ENCODE assay signal across 19 cellular contexts in the genomic region with DNA sequence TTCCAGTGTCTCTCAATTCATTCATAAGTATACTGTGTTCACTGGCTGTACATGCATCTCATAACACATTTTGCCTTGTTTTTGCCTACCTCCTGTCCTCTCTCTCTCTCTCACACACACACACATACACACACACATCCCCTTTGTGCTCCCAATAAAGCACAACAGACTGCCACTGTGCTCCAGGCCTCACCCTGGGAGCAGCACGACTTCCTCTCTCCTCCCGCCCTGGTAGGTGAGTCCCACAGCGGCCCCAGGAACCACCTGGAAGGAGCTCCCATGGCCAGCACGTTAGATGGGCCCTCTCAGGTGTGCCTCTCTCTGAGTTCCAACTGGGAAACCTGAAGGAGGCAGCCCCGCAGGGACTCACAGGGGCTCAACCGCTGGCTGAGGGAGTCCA.
DNase-seq lines count a peak whose midpoint lies in the region; ATAC-seq and TF ChIP-seq lines count a peak whose summit lies in the region.
"Had no signal": no experiment of that assay in that cellular context is flagged by ENCODE, and none has a peak within 500 bp of the region (broad histone marks: within the 10 kb centered on the region; RNA-seq: fewer than 3 reads in every experiment).

No MANE protein-coding gene starts in this region.

- H3K9me3 ChIP-seq in H9 (ENCODE audit: control insufficient read depth, low read depth, low read length) = no peaks in the 10 kb centered on the region
- no peaks in the 10 kb centered on the region for H3K9me3 ChIP-seq in iPS-20b (ENCODE audit: insufficient read depth, low read depth, low read length)
- no peaks in the 10 kb centered on the region for H3K9me3 ChIP-seq in neuronal stem cell (replicated peaks in 1 of 2; ENCODE audit: control insufficient read depth in 2 of 2, insufficient read depth in 1 of 2, low read depth in 1 of 2, low read length in 2 of 2)
- H3K9me3 ChIP-seq: A549 had no signal

- H3K18ac ChIP-seq in H9 (ENCODE audit: insufficient read length, low read depth, low read length) = no peak overlapping the region
- H3K18ac ChIP-seq in neuronal stem cell (ENCODE audit: low read length) = peak overlapping the region; percentile 86

- H3K14ac ChIP-seq in H9 (ENCODE audit: insufficient read depth, low read length) (no peak overlapping the region), neuronal stem cell (ENCODE audit: low read length) (no peak overlapping the region)

- H2BK15ac ChIP-seq in H9 (ENCODE audit: low read depth, low read length) (no peak overlapping the region), neuronal stem cell (ENCODE audit: low read length) (no peak overlapping the region)

- H3K9me3 Mint-ChIP-seq in H9 (no peaks in the 10 kb centered on the region; a peak in 1 of 5 replicates), WTC11 (no peaks in the 10 kb centered on the region; the same call in 1 of the 2 replicates)
- H3K9me3 Mint-ChIP-seq: CD14-positive monocyte had no signal

- no peak overlapping the region for H2AFZ ChIP-seq in H9 (ENCODE audit: low read length)
- H2AFZ ChIP-seq in neuronal stem cell (ENCODE audit: low read length) = peak overlapping the region; percentile 75

- H2AK5ac ChIP-seq in H9 (ENCODE audit: insufficient read length, low read length) = no peak overlapping the region
- H2AK5ac ChIP-seq in neuronal stem cell (ENCODE audit: low read depth, low read length) = no peak overlapping the region

- peaks cover 6% of the 10 kb centered on the region in 2 experiments for H3K4me1 Mint-ChIP-seq in H9
- H3K4me1 Mint-ChIP-seq in WTC11 = peaks cover 6% of the 10 kb centered on the region

- H3K9ac ChIP-seq in H9 (ENCODE audit: extremely low read depth, insufficient read length, low read length) (no peak overlapping the region), iPS-20b (ENCODE audit: low read depth, low read length) (0 out of 2 replicates have a peak overlapping the region, but pooled peaks have one; percentile 18), neuronal stem cell (ENCODE audit: low read depth, low read length, poor library complexity) (no peak overlapping the region)
- H3K9ac ChIP-seq: KMS-11 had no signal

- no peak overlapping the region for H2BK5ac ChIP-seq in H9 (ENCODE audit: insufficient read length, low read length)
- no peak overlapping the region for H2BK5ac ChIP-seq in neuronal stem cell (ENCODE audit: low read length)

- H3T11ph ChIP-seq in H9 (ENCODE audit: low read length) = no peak overlapping the region

- peak; percentile 56 for DNase-seq in H9
- peak; percentile 31 for DNase-seq in WTC11 (ENCODE audit: low spot score)
- DNase-seq in neuronal stem cell (ENCODE audit: low spot score) = no peak
- no peak for DNase-seq in NCI-H1048 (lab: John Stamatoyannopoulos, UW)
- DNase-seq in stimulated activated CD4-positive, alpha-beta T cell treated with anti-CD3 and anti-CD28 coated beads, Interleukin-15, amount 100 ng/mL, for 24 hours = no peak
- DNase-seq in NCI-H2171 (lab: John Stamatoyannopoulos, UW) = no peak
- DNase-seq: COR-L47; HCEC 1CT; NCI-H1092; NCI-H345; NCI-H526; NK-92 treated with Interleukin-12 subunit alpha and Interleukin-12 subunit beta, amount 100 ng/mL, for 24 hours; SHP77 treated with DMSO at 0.1 percent for 48 hours had no signal

- no peaks in the 10 kb centered on the region for H3K27me3 ChIP-seq in H9 (ENCODE audit: insufficient read depth, low read length)
- no peaks in the 10 kb centered on the region for H3K27me3 ChIP-seq in iPS-20b (ENCODE audit: insufficient read depth, low read length)
- H3K27me3 ChIP-seq in neuronal stem cell (ENCODE audit: control insufficient read depth in 3 of 3, insufficient read depth in 3 of 3, low read depth in 1 of 3, low read length in 3 of 3) = no peaks in the 10 kb centered on the region

- H3K4me3 Mint-ChIP-seq in H9 = no peak overlapping the region
- H3K4me3 Mint-ChIP-seq in WTC11 = no peak overlapping the region
- H3K4me3 Mint-ChIP-seq: CD14-positive monocyte had no signal

- no peak overlapping the region for H3K4me2 ChIP-seq in H9 (ENCODE audit: insufficient read depth, insufficient read length, low read length)
- H3K4me2 ChIP-seq in neuronal stem cell (ENCODE audit: insufficient read depth, low read length, poor library complexity, severe bottlenecking) = no peak overlapping the region
- H3K4me2 ChIP-seq: A549, KMS-11 had no signal

- H2BK120ac ChIP-seq in H9 (ENCODE audit: low read depth, low read length, poor library complexity, severe bottlenecking) (no peak overlapping the region), neuronal stem cell (ENCODE audit: low read depth, low read length) (no peak overlapping the region)

- H3K27ac Mint-ChIP-seq in H9 (peak overlapping the region in 2 of 3 experiments; percentile 7 to 63; a peak in 5 of 7 replicates), WTC11 (peak overlapping the region; percentile 64; the same call in 1 of the 2 replicates)
- H3K27ac Mint-ChIP-seq: CD14-positive monocyte had no signal

- CTCF ChIA-PET in WTC11 (lab: Charles Lee) = interaction anchor here (1.0 to 2.2 kb wide), 2 partner anchors 21 to 23 kb away, joined by 3 to 7 read pairs; no protein-coding TSS in a partner anchor

- no peaks in the 10 kb centered on the region for H3K23me2 ChIP-seq in H9 (ENCODE audit: insufficient read length, low read depth, low read length, poor library complexity, severe bottlenecking)

- H3K23ac ChIP-seq in H9 (ENCODE audit: insufficient read length, low read depth, low read length) (no peak overlapping the region), neuronal stem cell (ENCODE audit: low read depth, low read length, poor library complexity) (no peak overlapping the region)

- H3K4me3 ChIP-seq in iPS-20b (ENCODE audit: low read length) (no peak overlapping the region), neuronal stem cell (ENCODE audit: low read length in 2 of 2) (no peak overlapping the region)
- H3K4me3 ChIP-seq: A549 had no signal

- H2BK12ac ChIP-seq in H9 (ENCODE audit: insufficient read length, low read depth, low read length) (no peak overlapping the region), neuronal stem cell (ENCODE audit: low read length) (no peak overlapping the region)

- H4K20me1 ChIP-seq in H9 (ENCODE audit: control insufficient read depth, insufficient read depth, insufficient read length) = no peaks in the 10 kb centered on the region

- no peaks in the 10 kb centered on the region for H3K79me2 ChIP-seq in H9 (ENCODE audit: insufficient read depth, low read length)

- WGBS in H9 (ENCODE audit: extremely low coverage, insufficient read length, low lambda C conversion rate) = no CpG with 5 or more reads among the region's 6 CpGs
- no CpG with 5 or more reads among the region's 6 CpGs for WGBS in neuronal stem cell (ENCODE audit: extremely low coverage in 2 of 2, insufficient read length in 2 of 2, insufficient replicate concordance in 1 of 2), 2 donors

- H4K91ac ChIP-seq in H9 (ENCODE audit: insufficient read length, low read depth, low read length) = no peak overlapping the region
- H4K91ac ChIP-seq in neuronal stem cell (ENCODE audit: low read depth, low read length, poor library complexity) = no peak overlapping the region

- H4K5ac ChIP-seq in H9 (ENCODE audit: insufficient read length, low read depth, low read length) = no peak overlapping the region

- H3K36me3 ChIP-seq in iPS-20b (ENCODE audit: insufficient read depth, low read depth, low read length) (no peaks in the 10 kb centered on the region), neuronal stem cell (replicated peaks in 1 of 2; ENCODE audit: control insufficient read depth in 2 of 2, insufficient read depth in 2 of 2, low read length in 2 of 2) (no peaks in the 10 kb centered on the region)

- no peak overlapping the region for H4K8ac ChIP-seq in H9 (replicated peaks; ENCODE audit: insufficient read length, low read depth, low read length)
- H4K8ac ChIP-seq in neuronal stem cell (ENCODE audit: low read depth, low read length) = no peak overlapping the region

- no peak overlapping the region for H3K27ac ChIP-seq in H9 (ENCODE audit: insufficient read length, low read depth, low read length)
- no peak overlapping the region for H3K27ac ChIP-seq in iPS-20b (ENCODE audit: low read length)
- H3K27ac ChIP-seq in neuronal stem cell (replicated peaks; ENCODE audit: low read length) = no peak overlapping the region
- H3K27ac ChIP-seq: A549, KMS-11 had no signal

- no peak overlapping the region for H3K56ac ChIP-seq in H9 (ENCODE audit: insufficient read length, low read depth, low read length)

- H3K79me1 ChIP-seq in H9 (ENCODE audit: insufficient read depth, low read depth, low read length, poor library complexity, severe bottlenecking) (no peaks in the 10 kb centered on the region), neuronal stem cell (ENCODE audit: low read depth, low read length) (no peaks in the 10 kb centered on the region)

- no peaks in the 10 kb centered on the region for H3K4me1 ChIP-seq in H9 (ENCODE audit: insufficient read depth, low read length)
- peaks cover 4% of the 10 kb centered on the region; the same call in 1 of the 2 replicates for H3K4me1 ChIP-seq in iPS-20b (ENCODE audit: insufficient read depth, low read length)
- H3K4me1 ChIP-seq in neuronal stem cell (ENCODE audit: control insufficient read depth in 2 of 2, insufficient read depth in 1 of 2, low read depth in 1 of 2, low read length in 2 of 2) = peaks cover 0 to 3% of the 10 kb centered on the region in 2 donors
- H3K4me1 ChIP-seq: A549 had no signal

- ATAC-seq in WTC11 (peak; percentile 93), HG03039 (IDR thresholded peaks at IDR 0.05; ENCODE audit: unreplicated experiment) (no peak)
- ATAC-seq: A549, HepG2 had no signal

- no peak for TF ChIP-seq CTCF in H9 (conservative IDR thresholded peaks at IDR 0.05)
- no peak for TF ChIP-seq CTCF in WTC11 (IDR thresholded peaks at IDR 0.05)

- no peak overlapping the region for H3K4ac ChIP-seq in H9 (ENCODE audit: low read depth, low read length)
- H3K4ac ChIP-seq in neuronal stem cell (ENCODE audit: low read length) = no peak overlapping the region

- POLR2A ChIA-PET in WTC11 (lab: Charles Lee) = no interaction called here

- no peaks in the 10 kb centered on the region for H3K36me3 Mint-ChIP-seq in H9 (ENCODE audit: insufficient read depth in 1 of 3, low read depth in 3 of 3)
- H3K36me3 Mint-ChIP-seq in WTC11 = 0 out of 2 replicates have a peak, but pooled peaks cover 2% of the 10 kb centered on the region
- H3K36me3 Mint-ChIP-seq: CD14-positive monocyte had no signal

- H3K27me3 Mint-ChIP-seq in H9 (ENCODE audit: low read depth) (no peaks in the 10 kb centered on the region; the same call in none of the 2 replicates), WTC11 (ENCODE audit: low read depth) (peaks cover 3% of the 10 kb centered on the region; the same call in 1 of the 2 replicates)

- no peak overlapping the region for H2BK20ac ChIP-seq in H9 (ENCODE audit: low read depth, low read length, poor library complexity, severe bottlenecking)

TF ChIP-seq in WTC11, 78 proteins besides CTCF, POLR2A, EP300 and RAD21 (continues in another document):
- TF ChIP-seq, protein P1, sequence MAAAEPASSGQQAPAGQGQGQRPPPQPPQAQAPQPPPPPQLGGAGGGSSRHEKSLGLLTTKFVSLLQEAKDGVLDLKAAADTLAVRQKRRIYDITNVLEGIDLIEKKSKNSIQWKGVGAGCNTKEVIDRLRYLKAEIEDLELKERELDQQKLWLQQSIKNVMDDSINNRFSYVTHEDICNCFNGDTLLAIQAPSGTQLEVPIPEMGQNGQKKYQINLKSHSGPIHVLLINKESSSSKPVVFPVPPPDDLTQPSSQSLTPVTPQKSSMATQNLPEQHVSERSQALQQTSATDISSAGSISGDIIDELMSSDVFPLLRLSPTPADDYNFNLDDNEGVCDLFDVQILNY (CRISPR knock-in tag; IDR thresholded peaks at IDR 0.05) = no peak

Comparison
In these comparisons a context has a peak if more than half of its experiments do, and no peak if none do; other contexts are left out.
1. DNase-seq: peak in H9 (single experiment) and WTC11 (single experiment); none in neuronal stem cell (single experiment), NCI-H1048 (single experiment), stimulated activated CD4-positive, alpha-beta T cell treated with anti-CD3 and anti-CD28 coated beads, Interleukin-15, amount 100 ng/mL, for 24 hours (single experiment) and NCI-H2171 (single experiment).